11 cellular contexts compared by ENCODE assay signal in the genomic region with DNA sequence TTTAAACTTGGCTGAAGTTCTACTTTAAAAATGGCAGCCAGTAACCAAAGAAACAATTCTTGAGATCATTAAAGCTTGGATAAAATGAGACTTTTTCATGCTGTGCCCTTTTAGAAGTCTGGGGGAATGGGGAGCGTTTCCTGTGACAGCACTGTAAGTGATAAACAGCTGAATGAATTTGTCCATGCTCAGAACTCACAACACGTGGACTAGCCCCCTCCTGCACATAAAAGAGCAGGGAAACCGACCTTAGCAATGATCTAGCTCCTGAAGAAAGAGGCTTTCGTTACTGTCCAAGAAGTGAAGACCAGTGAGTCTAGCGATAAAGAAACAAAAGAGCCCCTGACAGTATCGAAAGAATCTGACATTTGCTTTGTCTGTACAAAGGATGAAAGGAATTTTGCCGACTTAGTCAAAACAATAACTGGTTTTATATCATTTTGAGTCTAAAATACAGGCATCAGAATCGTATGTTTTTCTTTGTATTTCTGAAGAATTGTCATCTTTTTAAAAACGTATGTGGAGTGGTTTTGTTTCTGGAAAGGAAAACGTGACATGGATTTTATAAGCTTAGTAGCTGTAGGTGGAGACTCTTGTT.
DNase-seq lines count a peak whose midpoint lies in the region; ATAC-seq and TF ChIP-seq lines count a peak whose summit lies in the region.
"Had no signal": no experiment of that assay in that cellular context is flagged by ENCODE, and none has a peak within 500 bp of the region (broad histone marks: within the 10 kb centered on the region; RNA-seq: fewer than 3 reads in every experiment).

No MANE protein-coding gene starts in this region.

- H3K9me3 ChIP-seq in heart right ventricle, result no peaks in the 10 kb centered on the region
- H3K9me3 ChIP-seq in WERI-Rb-1 (ENCODE audit: severe bottlenecking), result no peaks in the 10 kb centered on the region
- H3K9me3 ChIP-seq in left lung, result no peaks in the 10 kb centered on the region
- H3K9me3 ChIP-seq in upper lobe of left lung, result no peaks in the 10 kb centered on the region

- no peaks in the 10 kb centered on the region for H3K27me3 ChIP-seq in heart right ventricle
- H3K27me3 ChIP-seq in WERI-Rb-1 (ENCODE audit: insufficient read depth, low read depth, severe bottlenecking), result no peaks in the 10 kb centered on the region
- H3K27me3 ChIP-seq in left lung, result no peaks in the 10 kb centered on the region
- H3K27me3 ChIP-seq in upper lobe of left lung, result no peaks in the 10 kb centered on the region

- no peak overlapping the region for H3K27ac ChIP-seq in heart right ventricle
- H3K27ac ChIP-seq in WERI-Rb-1, result peak overlapping the region; percentile 68
- H3K27ac ChIP-seq in left lung, result no peak overlapping the region
- no peak overlapping the region for H3K27ac ChIP-seq in upper lobe of left lung

- no peak for TF ChIP-seq CTCF in heart right ventricle (IDR thresholded peaks at IDR 0.05)
- no peak for TF ChIP-seq CTCF in WERI-Rb-1 (IDR thresholded peaks at IDR 0.05; ENCODE audit: low read depth, low read length)
- TF ChIP-seq CTCF in left lung (IDR thresholded peaks at IDR 0.05), result no peak
- TF ChIP-seq CTCF in upper lobe of left lung (IDR thresholded peaks at IDR 0.05), result no peak

- ATAC-seq in heart right ventricle (no peak), left lung (peak; percentile 56), upper lobe of left lung (ENCODE audit: low FRiP score in 2 of 2) (no peak)

- H3K4me1 ChIP-seq in heart right ventricle (peaks cover 0 to 30% (median 20%) of the 10 kb centered on the region in 9 donors), left lung (no peaks in the 10 kb centered on the region), upper lobe of left lung (peaks cover 0 to 4% (median 2%) of the 10 kb centered on the region in 4 donors)

- TF ChIP-seq EP300 in upper lobe of left lung (IDR thresholded peaks at IDR 0.05), result no peak

- DNase-seq in heart right ventricle, result no peak
- no peak for DNase-seq in cardiac septum (ENCODE audit: low spot score)
- DNase-seq in WERI-Rb-1, result peak; percentile 18
- no peak for DNase-seq in left lung
- no peak for DNase-seq in upper lobe of left lung
- no peak for DNase-seq in putamen (ENCODE audit: low spot score)
- DNase-seq in NCI-H1105 treated with DMSO at 0.1 percent for 48 hours (lab: John Stamatoyannopoulos, UW), result no peak
- DNase-seq in epidermal melanocyte (ENCODE audit: insufficient read length, low spot score), result no peak
- DNase-seq: COR-L47; naive B cell; NK-92 treated with Interleukin-12 subunit alpha and Interleukin-12 subunit beta, amount 100 ng/mL, for 24 hours had no signal

- 34 to 35% methylated on average over 10 of the region's 10 CpGs for WGBS in heart right ventricle, 2 donors
- 36% methylated on average over 10 of the region's 10 CpGs for WGBS in upper lobe of left lung, 2 donors

- intact Hi-C loops in heart right ventricle (cut with DNase I), result no loop called here
- intact Hi-C loops in cardiac septum (cut with DNase I), result no loop called here
- intact Hi-C loops in left lung (cut with DNase I), result no loop called here

- H3K4me3 ChIP-seq in heart right ventricle, result peak overlapping the region in 7 of 10 donors; percentile 5 to 40 (median 30)
- H3K4me3 ChIP-seq in WERI-Rb-1 (ENCODE audit: low read depth, low read length), result peak overlapping the region; percentile 36
- peak overlapping the region; percentile 1 to 7 for H3K4me3 ChIP-seq in left lung
- H3K4me3 ChIP-seq in upper lobe of left lung, result peak overlapping the region in 3 of 4 donors; percentile 19 to 37 (median 36)

- H3K36me3 ChIP-seq in heart right ventricle, result no peaks in the 10 kb centered on the region
- H3K36me3 ChIP-seq in WERI-Rb-1, result no peaks in the 10 kb centered on the region
- H3K36me3 ChIP-seq in left lung, result no peaks in the 10 kb centered on the region
- H3K36me3 ChIP-seq in upper lobe of left lung, result no peaks in the 10 kb centered on the region

- no peak for TF ChIP-seq POLR2A in upper lobe of left lung (IDR thresholded peaks at IDR 0.05)
